ENCODE assay signal across 20 cellular contexts in genomic region chr11:75273989-75274391, GRCh38. TPM values are rescaled to one million over a fixed set of nuclear protein-coding genes. Genes with fewer than 3 reads are reported as not detected.
DNase-seq lines count a peak whose midpoint lies in the region; ATAC-seq and TF ChIP-seq lines count a peak whose summit lies in the region.
"Had no signal": no experiment of that assay in that cellular context is flagged by ENCODE, and none has a peak within 500 bp of the region (broad histone marks: within the 10 kb centered on the region; RNA-seq: fewer than 3 reads in every experiment).

No MANE protein-coding gene starts in this region.

- no peak overlapping the region for H3K4me3 Mint-ChIP-seq in activated CD4-positive, alpha-beta T cell treated with anti-CD3 and anti-CD28 coated beads, Interleukin-2, amount 10 ng/mL, durations not matched to agents 24 days and 14 days
- peak overlapping the region in 5 of 8 donors; percentile 8 to 65 (median 33) for H3K4me3 Mint-ChIP-seq in CD4-positive, alpha-beta memory T cell
- H3K4me3 Mint-ChIP-seq: HFFc6 had no signal

- H3K9me3 Mint-ChIP-seq in activated CD4-positive, alpha-beta T cell treated with anti-CD3 and anti-CD28 coated beads, Interleukin-2, amount 10 ng/mL, durations not matched to agents 24 days and 14 days = no peaks in the 10 kb centered on the region
- H3K9me3 Mint-ChIP-seq in CD4-positive, alpha-beta memory T cell = no peaks in the 10 kb centered on the region
- H3K9me3 Mint-ChIP-seq: HFFc6 had no signal

- TF ChIP-seq CTCF in sigmoid colon (IDR thresholded peaks at IDR 0.05) = no peak

- peaks cover 64% of the 10 kb centered on the region for H3K4me1 ChIP-seq in CD4-positive, alpha-beta memory T cell (ENCODE audit: insufficient read depth, low read length)
- peaks cover 33% of the 10 kb centered on the region for H3K4me1 ChIP-seq in effector memory CD4-positive, alpha-beta T cell (ENCODE audit: control insufficient read depth, insufficient read depth, low read length, poor library complexity, severe bottlenecking)
- H3K4me1 ChIP-seq in sigmoid colon = no peaks in the 10 kb centered on the region

- POLR2A ChIA-PET in CD4-positive, alpha-beta memory T cell (lab: Charles Lee; ENCODE audit: partially characterized antibody) = interaction anchor here (0.9 to 9.1 kb wide), 12 partner anchors 10 to 285 kb away, joined by 3 to 118 read pairs (median 7); partner anchors contain the start of genes ARRB1, NEU3 and TPBGL

- peak overlapping the region; percentile 60 for H3K27ac Mint-ChIP-seq in activated CD4-positive, alpha-beta T cell treated with anti-CD3 and anti-CD28 coated beads, Interleukin-2, amount 10 ng/mL, durations not matched to agents 24 days and 14 days
- H3K27ac Mint-ChIP-seq in CD4-positive, alpha-beta memory T cell = peak overlapping the region; percentile 85 to 99 (median 91)
- H3K27ac Mint-ChIP-seq: HFFc6 had no signal

- no peak for TF ChIP-seq EP300 in sigmoid colon (IDR thresholded peaks at IDR 0.05)

- WGBS in sigmoid colon, 2 donors = 87 to 94% methylated on average over 10 of the region's 10 CpGs

- no peak overlapping the region for H3K4me3 ChIP-seq in CD4-positive, alpha-beta memory T cell (ENCODE audit: low read length in 2 of 2)
- H3K4me3 ChIP-seq in effector memory CD4-positive, alpha-beta T cell (ENCODE audit: insufficient read depth, low read depth, low read length, poor library complexity, severe bottlenecking) = no peak overlapping the region
- no peak overlapping the region for H3K4me3 ChIP-seq in sigmoid colon
- H3K4me3 ChIP-seq: PC-9, SK-N-MC, upper lobe of left lung had no signal

- no peaks in the 10 kb centered on the region for H3K9me3 ChIP-seq in CD4-positive, alpha-beta memory T cell (ENCODE audit: control insufficient read depth in 1 of 2, low read length in 2 of 2)
- H3K9me3 ChIP-seq in effector memory CD4-positive, alpha-beta T cell (ENCODE audit: control insufficient read depth, low read length) = no peaks in the 10 kb centered on the region
- no peaks in the 10 kb centered on the region for H3K9me3 ChIP-seq in sigmoid colon
- H3K9me3 ChIP-seq: upper lobe of left lung had no signal

- H3K27ac ChIP-seq in CD4-positive, alpha-beta memory T cell (ENCODE audit: low read depth, low read length) = peak overlapping the region; percentile 39
- H3K27ac ChIP-seq in effector memory CD4-positive, alpha-beta T cell (ENCODE audit: insufficient read depth, low read length, poor library complexity, severe bottlenecking) = peak overlapping the region; percentile 29
- no peak overlapping the region for H3K27ac ChIP-seq in sigmoid colon
- H3K27ac ChIP-seq: PC-9, SK-N-MC had no signal

- peaks cover 18% of the 10 kb centered on the region for H3K36me3 Mint-ChIP-seq in activated CD4-positive, alpha-beta T cell treated with anti-CD3 and anti-CD28 coated beads, Interleukin-2, amount 10 ng/mL, durations not matched to agents 24 days and 14 days (ENCODE audit: low read depth)
- peaks cover 23 to 41% of the 10 kb centered on the region in 2 donors for H3K36me3 Mint-ChIP-seq in CD4-positive, alpha-beta memory T cell

- CTCF ChIA-PET in CD4-positive, alpha-beta memory T cell (lab: Charles Lee; ENCODE audit: partially characterized antibody) = interaction anchor here (0.9 to 17.0 kb wide), 9 partner anchors 9 to 252 kb away, joined by 3 to 614 read pairs (median 13); partner anchors contain the start of gene TPBGL

- peaks cover 17% of the 10 kb centered on the region for H3K36me3 ChIP-seq in CD4-positive, alpha-beta memory T cell (ENCODE audit: insufficient read depth, low read length)
- peaks cover 23% of the 10 kb centered on the region for H3K36me3 ChIP-seq in effector memory CD4-positive, alpha-beta T cell (ENCODE audit: control insufficient read depth, insufficient read depth, low read length)
- H3K36me3 ChIP-seq in sigmoid colon = peaks cover 22 to 90% (median 51%) of the 10 kb centered on the region in 4 donors

- no peak for DNase-seq in activated CD4-positive, alpha-beta T cell treated with anti-CD3 and anti-CD28 coated beads, Interleukin-2, amount 10 ng/mL, durations not matched to agents 24 days and 14 days
- no peak for DNase-seq in activated CD4-positive, alpha-beta T cell treated with anti-CD3 and anti-CD28 coated beads, Interleukin-2, amount 50 U/mL, for 1 hour
- no peak for DNase-seq in CD4-positive, alpha-beta memory T cell
- no peak for DNase-seq in effector memory CD4-positive, alpha-beta T cell
- DNase-seq in sigmoid colon (peak; percentile 55), CD1c-positive myeloid dendritic cell (ENCODE audit: extremely low spot score) (no peak)
- DNase-seq: activated T-cell treated with anti-CD3 and anti-CD28 coated beads for 4 hours; anterior cingulate cortex; HFFc6; IMR-90; mesendoderm; NCI-H2029 treated with DMSO at 0.1 percent for 48 hours; NCI-H526 treated with DMSO at 0.1 percent for 48 hours; PC-9; stimulated activated CD4-positive, alpha-beta T cell treated with anti-CD3 and anti-CD28 coated beads, Interleukin-4, amount 100 ng/mL, for 1 hour had no signal

- no peaks in the 10 kb centered on the region for H3K27me3 Mint-ChIP-seq in activated CD4-positive, alpha-beta T cell treated with anti-CD3 and anti-CD28 coated beads, Interleukin-2, amount 10 ng/mL, durations not matched to agents 24 days and 14 days
- no peaks in the 10 kb centered on the region for H3K27me3 Mint-ChIP-seq in CD4-positive, alpha-beta memory T cell

- intact Hi-C loops in activated CD4-positive, alpha-beta T cell treated with anti-CD3 and anti-CD28 coated beads, Interleukin-2, amount 10 ng/mL, durations not matched to agents 24 days and 14 days (cut with micrococcal nuclease) = no loop called here
- intact Hi-C loops in CD4-positive, alpha-beta memory T cell (cut with micrococcal nuclease) = no loop called here
- intact Hi-C loops in sigmoid colon (cut with DNase I) = no loop called here

- TF ChIP-seq POLR2A in sigmoid colon (IDR thresholded peaks at IDR 0.05) = no peak

- H3K27me3 ChIP-seq in CD4-positive, alpha-beta memory T cell (ENCODE audit: insufficient read depth, low read length) = no peaks in the 10 kb centered on the region
- no peaks in the 10 kb centered on the region for H3K27me3 ChIP-seq in effector memory CD4-positive, alpha-beta T cell (replicated peaks; ENCODE audit: control insufficient read depth, insufficient read depth, low read length, poor library complexity, severe bottlenecking)
- H3K27me3 ChIP-seq in sigmoid colon = no peaks in the 10 kb centered on the region
- H3K27me3 ChIP-seq: upper lobe of left lung had no signal

- peaks cover 28% of the 10 kb centered on the region for H3K4me1 Mint-ChIP-seq in activated CD4-positive, alpha-beta T cell treated with anti-CD3 and anti-CD28 coated beads, Interleukin-2, amount 10 ng/mL, durations not matched to agents 24 days and 14 days
- peaks cover 40 to 71% (median 54%) of the 10 kb centered on the region in 4 donors for H3K4me1 Mint-ChIP-seq in CD4-positive, alpha-beta memory T cell

- ATAC-seq in GM18511 (IDR thresholded peaks at IDR 0.05; ENCODE audit: unreplicated experiment) = no peak
- no peak for ATAC-seq in HG02571 (IDR thresholded peaks at IDR 0.05; ENCODE audit: unreplicated experiment)

RNA-seq across cellular contexts. Expression of gene TPBGL, which starts 33.4 kb away (rescaled TPM):
- total RNA-seq in activated CD4-positive, alpha-beta T cell treated with anti-CD3 and anti-CD28 coated beads, Interleukin-2, amount 10 ng/mL, durations not matched to agents 24 days and 14 days = 0.19 and 0.61 TPM in 2 replicates
- under 1 TPM; 0.15 to 0.22 TPM for total RNA-seq in CD4-positive, alpha-beta memory T cell
- under 1 TPM; 0.10 to 0.30 TPM for polyA plus RNA-seq in CD4-positive, alpha-beta memory T cell
- total RNA-seq in sigmoid colon = under 1 TPM in 3 of 4 donors, not detected in 1; 0.33 to 0.68 (median 0.36) TPM
- under 1 TPM in 1 of 3 donors, not detected in 2; 0.28 TPM for polyA plus RNA-seq in sigmoid colon
- total RNA-seq: epithelial cell of proximal tubule, HFFc6, IMR-90, PC-9 had no signal
- polyA plus RNA-seq: IMR-90 had no signal

Comparison
In these comparisons a context has a peak if more than half of its experiments do, and no peak if none do; other contexts are left out.
1. H3K27ac ChIP-seq: peak in CD4-positive, alpha-beta memory T cell (single experiment) and effector memory CD4-positive, alpha-beta T cell (single experiment); none in sigmoid colon (0 of 4).